Comparison of ENCODE assay signal across 24 cellular contexts in the genomic region with DNA sequence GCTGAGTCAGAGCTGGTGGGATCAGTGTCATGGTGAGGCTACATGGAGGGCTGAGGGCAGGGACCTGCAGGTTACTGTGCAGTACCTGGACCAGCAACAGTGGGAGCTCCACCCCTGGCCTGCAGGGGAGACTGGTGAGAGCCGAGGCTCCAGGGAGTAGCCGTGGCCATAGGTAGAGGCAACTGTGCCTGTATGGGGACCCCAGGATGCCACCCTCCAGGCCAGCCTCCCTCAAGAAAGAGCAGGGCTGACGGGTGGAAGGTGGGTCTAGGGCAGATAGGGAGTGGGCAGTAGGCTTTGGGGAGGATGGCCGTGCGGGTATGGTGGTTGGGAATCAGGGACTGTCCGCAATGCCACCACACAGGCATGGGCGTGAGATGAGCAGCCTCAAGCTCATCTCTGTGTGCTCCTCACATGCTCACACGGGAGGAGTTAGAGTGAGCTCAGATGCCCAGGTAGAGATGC.
"Had no signal": no experiment of that assay in that cellular context is flagged by ENCODE, and none has a peak within 500 bp of the region (broad histone marks: within the 10 kb centered on the region; RNA-seq: fewer than 3 reads in every experiment).

No MANE protein-coding gene starts in this region.

- H3K4me3 ChIP-seq: ascending aorta, esophagus muscularis mucosa, heart right ventricle, mucosa of descending colon, suprapubic skin, transverse colon had no signal

- H3K79me2 ChIP-seq: parathyroid adenoma had no signal

- H3K27me3 ChIP-seq: ascending aorta, esophagus muscularis mucosa, neutrophil, suprapubic skin, transverse colon had no signal

- H3K36me3 ChIP-seq: ascending aorta, esophagus muscularis mucosa, neutrophil, suprapubic skin, transverse colon had no signal

- H3K36me3 Mint-ChIP-seq: activated naive CD4-positive, alpha-beta T cell treated with anti-CD3 and anti-CD28 coated beads, Interleukin-2, amount 50 U/mL, for 24 hours; memory B cell; naive B cell had no signal

- H3K27ac Mint-ChIP-seq: activated naive CD4-positive, alpha-beta T cell treated with anti-CD3 and anti-CD28 coated beads, Interleukin-2, amount 50 U/mL, for 24 hours; memory B cell; naive B cell; T-helper 1 cell treated with Interleukin-12 subunit alpha and Interleukin-12 subunit beta and Interleukin-4 antibody, amounts not matched to agents 30 μg/mL and 1 μg/mL, for 36 hours had no signal

- H3K27me3 Mint-ChIP-seq: activated naive CD4-positive, alpha-beta T cell treated with anti-CD3 and anti-CD28 coated beads, Interleukin-2, amount 50 U/mL, for 24 hours; naive B cell had no signal

- H3K9me3 Mint-ChIP-seq: activated naive CD4-positive, alpha-beta T cell treated with anti-CD3 and anti-CD28 coated beads, Interleukin-2, amount 50 U/mL, for 24 hours; memory B cell; naive B cell; T-helper 1 cell treated with Interleukin-12 subunit alpha and Interleukin-12 subunit beta and Interleukin-4 antibody, amounts not matched to agents 30 μg/mL and 1 μg/mL, for 36 hours had no signal

- H3K4me3 Mint-ChIP-seq: activated naive CD4-positive, alpha-beta T cell treated with anti-CD3 and anti-CD28 coated beads, Interleukin-2, amount 50 U/mL, for 24 hours; memory B cell; T-helper 1 cell treated with Interleukin-12 subunit alpha and Interleukin-12 subunit beta and Interleukin-4 antibody, amounts not matched to agents 30 μg/mL and 1 μg/mL, for 36 hours had no signal

- H3K9me3 ChIP-seq: ascending aorta, esophagus muscularis mucosa, heart right ventricle, mucosa of descending colon, neutrophil, suprapubic skin, transverse colon had no signal

- H3K4me1 Mint-ChIP-seq: activated naive CD4-positive, alpha-beta T cell treated with anti-CD3 and anti-CD28 coated beads, Interleukin-2, amount 50 U/mL, for 24 hours had no signal

- H3K27ac ChIP-seq: ascending aorta, esophagus muscularis mucosa, heart right ventricle, neutrophil, parathyroid adenoma, suprapubic skin, transverse colon had no signal

- H2AFZ ChIP-seq: parathyroid adenoma had no signal

- DNase-seq: activated CD4-positive, CD25-positive, alpha-beta regulatory T cell treated with anti-CD3 and anti-CD28 coated beads, Interleukin-2, amount 50 U/mL, for 72 hours; activated CD8-positive, alpha-beta memory T cell treated with anti-CD3 and anti-CD28 coated beads for 24 hours; activated CD8-positive, alpha-beta memory T cell treated with anti-CD3 and anti-CD28 coated beads, Interleukin-2, amount 50 U/mL, for 48 hours; activated effector memory CD4-positive, alpha-beta T cell treated with anti-CD3 and anti-CD28 coated beads, Interleukin-2, amount 50 U/mL, for 16 hours; activated T-cell treated with anti-CD3 and anti-CD28 coated beads, Interleukin-2, amount 50 U/mL, for 48 hours; cerebellar nuclear complex; effector CD4-positive, alpha-beta T cell; heart right ventricle; kidney glomerular epithelial cell; naive B cell; stimulated activated CD4-positive, alpha-beta T cell treated with anti-CD3 and anti-CD28 coated beads, Interleukin-12 subunit alpha, Interleukin-12 subunit beta, amount 100 ng/mL, for 4 hours; stimulated activated CD4-positive, alpha-beta T cell treated with anti-CD3 and anti-CD28 coated beads, Interleukin-1b, Interleukin-23, amount 100 ng/mL, for 48 hours; stimulated activated CD8-positive, alpha-beta memory T cell treated with anti-CD3 and anti-CD28 coated beads, Interleukin-4, amount 100 ng/mL, for 48 hours; stimulated activated naive CD8-positive, alpha-beta T cell treated with anti-CD3 and anti-CD28 coated beads, Interleukin-15, Interleukin-2, amounts not matched to agents 100 U/mL and 50 U/mL, for 24 hours; transverse colon had no signal

- H3K9ac ChIP-seq: parathyroid adenoma had no signal

- H3K4me1 ChIP-seq: ascending aorta, transverse colon had no signal

- ATAC-seq: mucosa of descending colon; stimulated activated naive CD8-positive, alpha-beta T cell treated with anti-CD3 and anti-CD28 coated beads, Interleukin-15, Interleukin-2, amounts not matched to agents 100 U/mL and 50 U/mL, for 24 hours had no signal
